ENCODE assay signal across 12 cellular contexts in the genomic region with DNA sequence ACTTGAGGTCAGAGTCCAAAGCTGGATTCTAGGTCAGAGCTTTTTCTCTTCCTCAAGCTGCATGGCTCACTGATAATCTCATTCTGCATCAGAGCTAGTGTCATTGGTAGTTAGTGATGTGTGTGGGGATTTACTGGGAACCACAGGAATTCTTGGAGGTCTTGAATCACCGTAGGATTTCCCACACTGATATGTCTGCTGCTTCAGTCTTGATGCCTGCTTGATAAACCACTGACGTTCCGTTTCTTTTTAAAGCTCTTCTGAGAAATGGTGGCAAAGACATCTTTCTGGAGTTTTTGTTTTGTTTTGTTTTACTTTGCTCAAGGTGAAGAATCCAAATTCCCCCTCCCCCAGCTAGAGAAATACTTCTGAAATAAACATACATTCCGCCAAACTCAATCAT. TPM values are rescaled to one million over a fixed set of nuclear protein-coding genes. Genes with fewer than 3 reads are reported as not detected.
DNase-seq lines count a peak whose midpoint lies in the region; ATAC-seq and TF ChIP-seq lines count a peak whose summit lies in the region.
"Had no signal": no experiment of that assay in that cellular context is flagged by ENCODE, and none has a peak within 500 bp of the region (broad histone marks: within the 10 kb centered on the region; RNA-seq: fewer than 3 reads in every experiment).

No MANE protein-coding gene starts in this region.

- TF ChIP-seq CTCF in osteocyte (IDR thresholded peaks at IDR 0.05) (no peak), spleen (IDR thresholded peaks at IDR 0.05 in 8 of 11, conservative IDR thresholded peaks at IDR 0.05 in 3 of 11) (no peak)

- H3K9me3 Mint-ChIP-seq in CD4-positive, alpha-beta memory T cell = peaks cover 0 to 11% (median 4%) of the 10 kb centered on the region in 8 donors
- no peaks in the 10 kb centered on the region for H3K9me3 Mint-ChIP-seq in activated CD8-positive, alpha-beta T cell treated with anti-CD3 and anti-CD28 coated beads, Interleukin-2, amount 10 ng/mL, durations not matched to agents 7 days and 5 days (ENCODE audit: insufficient read depth)
- H3K9me3 Mint-ChIP-seq in osteocyte (ENCODE audit: unreplicated experiment) = no peaks in the 10 kb centered on the region

- peak overlapping the region in 1 of 2 donors; percentile 12 for H3K4me3 ChIP-seq in CD4-positive, alpha-beta memory T cell (ENCODE audit: low read length in 2 of 2)
- no peak overlapping the region for H3K4me3 ChIP-seq in spleen

- H3K9me3 ChIP-seq in CD4-positive, alpha-beta memory T cell (ENCODE audit: control insufficient read depth in 1 of 2, low read length in 2 of 2) = no peaks in the 10 kb centered on the region
- peaks cover 0 to 13% (median 0%) of the 10 kb centered on the region in 8 donors for H3K9me3 ChIP-seq in spleen
- H3K9me3 ChIP-seq: neutrophil, SK-N-SH had no signal

- H3K27ac Mint-ChIP-seq in CD4-positive, alpha-beta memory T cell = peak overlapping the region; percentile 71 to 95 (median 80)
- peak overlapping the region; percentile 85 for H3K27ac Mint-ChIP-seq in activated CD8-positive, alpha-beta T cell treated with anti-CD3 and anti-CD28 coated beads, Interleukin-2, amount 10 ng/mL, durations not matched to agents 7 days and 5 days
- H3K27ac Mint-ChIP-seq in osteocyte (ENCODE audit: unreplicated experiment) = no peak overlapping the region

- TF ChIP-seq POLR2A in spleen (IDR thresholded peaks at IDR 0.05) = no peak

- no peaks in the 10 kb centered on the region for H3K36me3 ChIP-seq in CD4-positive, alpha-beta memory T cell (ENCODE audit: insufficient read depth, low read length)
- no peaks in the 10 kb centered on the region for H3K36me3 ChIP-seq in spleen
- H3K36me3 ChIP-seq: neutrophil had no signal

- H3K27me3 Mint-ChIP-seq in CD4-positive, alpha-beta memory T cell = no peaks in the 10 kb centered on the region
- no peaks in the 10 kb centered on the region for H3K27me3 Mint-ChIP-seq in activated CD8-positive, alpha-beta T cell treated with anti-CD3 and anti-CD28 coated beads, Interleukin-2, amount 10 ng/mL, durations not matched to agents 7 days and 5 days (ENCODE audit: low read depth)
- peaks cover 30% of the 10 kb centered on the region for H3K27me3 Mint-ChIP-seq in osteocyte (ENCODE audit: unreplicated experiment)

- H3K4me1 ChIP-seq in CD4-positive, alpha-beta memory T cell (ENCODE audit: insufficient read depth, low read length) = peaks cover 42% of the 10 kb centered on the region
- peaks cover 0 to 7% (median 1%) of the 10 kb centered on the region in 6 donors for H3K4me1 ChIP-seq in spleen

- no peaks in the 10 kb centered on the region for H3K27me3 ChIP-seq in CD4-positive, alpha-beta memory T cell (ENCODE audit: insufficient read depth, low read length)
- H3K27me3 ChIP-seq in spleen (replicated peaks in 1 of 7) = no peaks in the 10 kb centered on the region

- CTCF ChIA-PET in CD4-positive, alpha-beta memory T cell (lab: Charles Lee; ENCODE audit: partially characterized antibody) = interaction anchor here (0.9 to 2.5 kb wide), 11 partner anchors 10 to 162 kb away, joined by 3 to 15 read pairs (median 4); no protein-coding TSS in a partner anchor
- CTCF ChIA-PET in activated CD8-positive, alpha-beta T cell treated with anti-CD3 and anti-CD28 coated beads, Interleukin-2, amount 10 ng/mL, durations not matched to agents 7 days and 5 days (lab: Charles Lee) = interaction anchor here (0.8 to 3.0 kb wide), 12 partner anchors 8 to 87 kb away, joined by 3 to 26 read pairs (median 4); a partner anchor contains a TSS

- DNase-seq in CD4-positive, alpha-beta memory T cell = no peak
- DNase-seq in H4 (ENCODE audit: low spot score) (peak; percentile 68), kidney tubule cell (ENCODE audit: low spot score) (peak; percentile 86), head of caudate nucleus (no peak), osteocyte (ENCODE audit: extremely low spot score, unreplicated experiment) (no peak), UCSD-AML1 (lab: John Stamatoyannopoulos, UW; ENCODE audit: unreplicated experiment) (no peak), spleen (no peak)
- peak; percentile 26 for DNase-seq in activated CD8-positive, alpha-beta T cell treated with anti-CD3 and anti-CD28 coated beads, Interleukin-2, amount 10 ng/mL, durations not matched to agents 7 days and 5 days
- DNase-seq: DMS53, NCI-H2171 treated with DMSO at 0.1 percent for 48 hours, SK-N-SH had no signal

- no peaks in the 10 kb centered on the region for H3K36me3 Mint-ChIP-seq in CD4-positive, alpha-beta memory T cell
- peaks cover 10% of the 10 kb centered on the region for H3K36me3 Mint-ChIP-seq in activated CD8-positive, alpha-beta T cell treated with anti-CD3 and anti-CD28 coated beads, Interleukin-2, amount 10 ng/mL, durations not matched to agents 7 days and 5 days (ENCODE audit: low read depth)
- H3K36me3 Mint-ChIP-seq in osteocyte (ENCODE audit: unreplicated experiment) = no peaks in the 10 kb centered on the region

- peak overlapping the region; percentile 4 to 85 (median 67) for H3K4me3 Mint-ChIP-seq in CD4-positive, alpha-beta memory T cell
- peak overlapping the region; percentile 69 for H3K4me3 Mint-ChIP-seq in activated CD8-positive, alpha-beta T cell treated with anti-CD3 and anti-CD28 coated beads, Interleukin-2, amount 10 ng/mL, durations not matched to agents 7 days and 5 days
- H3K4me3 Mint-ChIP-seq in osteocyte (ENCODE audit: unreplicated experiment) = no peak overlapping the region

- peak; percentile 45 for ATAC-seq in activated CD8-positive, alpha-beta T cell treated with anti-CD3 and anti-CD28 coated beads, Interleukin-2, amount 10 ng/mL, durations not matched to agents 7 days and 5 days

- peak overlapping the region; percentile 56 for H3K27ac ChIP-seq in CD4-positive, alpha-beta memory T cell (ENCODE audit: low read depth, low read length)
- peak overlapping the region in 1 of 8 donors; percentile 22 for H3K27ac ChIP-seq in spleen
- H3K27ac ChIP-seq: neutrophil had no signal

- intact Hi-C loops in CD4-positive, alpha-beta memory T cell (cut with micrococcal nuclease) = no loop called here
- intact Hi-C loops in head of caudate nucleus (cut with DNase I) = no loop called here
- intact Hi-C loops in spleen (cut with DNase I; ENCODE audit: low total_unique reads) = no loop called here

- POLR2A ChIA-PET in CD4-positive, alpha-beta memory T cell (lab: Charles Lee; ENCODE audit: partially characterized antibody) = interaction anchor here (0.7 to 11.1 kb wide), 20 partner anchors 9 to 374 kb away, joined by 3 to 171 read pairs (median 5); a partner anchor contains a TSS
- POLR2A ChIA-PET in activated CD8-positive, alpha-beta T cell treated with anti-CD3 and anti-CD28 coated beads, Interleukin-2, amount 10 ng/mL, durations not matched to agents 7 days and 5 days (lab: Charles Lee) = interaction anchor here (0.6 to 2.7 kb wide), 10 partner anchors 11 to 105 kb away, joined by 3 to 22 read pairs (median 4); a partner anchor contains a TSS

- 62 to 72% (median 63%) methylated on average over 4 of the region's 4 CpGs for WGBS in spleen, 5 donors

- peaks cover 42 to 85% (median 58%) of the 10 kb centered on the region in 4 donors for H3K4me1 Mint-ChIP-seq in CD4-positive, alpha-beta memory T cell
- H3K4me1 Mint-ChIP-seq in activated CD8-positive, alpha-beta T cell treated with anti-CD3 and anti-CD28 coated beads, Interleukin-2, amount 10 ng/mL, durations not matched to agents 7 days and 5 days (ENCODE audit: low read depth) = peaks cover 67% of the 10 kb centered on the region
- H3K4me1 Mint-ChIP-seq in osteocyte (ENCODE audit: unreplicated experiment) = no peaks in the 10 kb centered on the region

RNA-seq across cellular contexts. Expression of a gene that starts 1.2 kb away (rescaled TPM):
- total RNA-seq in CD4-positive, alpha-beta memory T cell = not detected
- not detected for polyA plus RNA-seq in CD4-positive, alpha-beta memory T cell
- not detected in 2 replicates for total RNA-seq in H4 (2014; rRNA removed; shearing (Covaris generic))
- total RNA-seq in activated CD8-positive, alpha-beta T cell treated with anti-CD3 and anti-CD28 coated beads, Interleukin-2, amount 10 ng/mL, durations not matched to agents 7 days and 5 days = not detected
- total RNA-seq in osteocyte (not detected in 2 replicates), spleen (not detected)
- not detected for polyA plus RNA-seq in spleen
- polyA plus RNA-seq: SK-N-SH had no signal

RNA-seq across cellular contexts. Expression of a gene that starts 13.4 kb away (rescaled TPM):
- 100 to 1,000 TPM; 398 to 421 TPM for total RNA-seq in CD4-positive, alpha-beta memory T cell
- 100 to 1,000 TPM; 141 to 178 TPM for polyA plus RNA-seq in CD4-positive, alpha-beta memory T cell
- 0.02 TPM in 1 of 2 replicates, not detected in the other for total RNA-seq in H4 (2014; rRNA removed; shearing (Covaris generic))
- total RNA-seq in activated CD8-positive, alpha-beta T cell treated with anti-CD3 and anti-CD28 coated beads, Interleukin-2, amount 10 ng/mL, durations not matched to agents 7 days and 5 days = 100 to 1,000 TPM; 254 to 263 TPM
- not detected in 2 replicates for total RNA-seq in osteocyte
- 10 to 100 TPM; 34.1 to 81.1 (median 45.6) TPM for total RNA-seq in spleen
- 10 to 100 TPM in 1 of 3 donors, 1 to 10 TPM in 2; 5.6 to 12.1 (median 8.0) TPM for polyA plus RNA-seq in spleen
- polyA plus RNA-seq: SK-N-SH had no signal

RNA-seq across cellular contexts. Expression of a gene that starts 24.6 kb away (rescaled TPM):
- total RNA-seq in CD4-positive, alpha-beta memory T cell = 10 to 100 TPM; 18.9 to 20.3 TPM
- 10 to 100 TPM; 13.6 to 16.6 TPM for polyA plus RNA-seq in CD4-positive, alpha-beta memory T cell
- total RNA-seq in H4 (2014; rRNA removed; shearing (Covaris generic)) = 10.4 and 20.0 TPM in 2 replicates
- 10 to 100 TPM; 13.1 to 13.9 TPM for total RNA-seq in activated CD8-positive, alpha-beta T cell treated with anti-CD3 and anti-CD28 coated beads, Interleukin-2, amount 10 ng/mL, durations not matched to agents 7 days and 5 days
- total RNA-seq in osteocyte = 9.2 and 9.3 TPM in 2 replicates
- 10 to 100 TPM in 6 of 7 donors, 1 to 10 TPM in 1; 9.5 to 15.9 (median 14.6) TPM for total RNA-seq in spleen
- polyA plus RNA-seq in spleen = 10 to 100 TPM; 22.8 to 27.0 (median 23.5) TPM

RNA-seq across cellular contexts. Expression of a gene that starts 58.4 kb away (rescaled TPM):
- 1 to 10 TPM; 2.7 to 4.5 TPM for total RNA-seq in CD4-positive, alpha-beta memory T cell
- polyA plus RNA-seq in CD4-positive, alpha-beta memory T cell = 1 to 10 TPM; 4.9 to 8.4 TPM
- 0.02 TPM in 1 of 2 replicates, not detected in the other for total RNA-seq in H4 (2014; rRNA removed; shearing (Covaris generic))
- 10 to 100 TPM; 77.6 to 78.7 TPM for total RNA-seq in activated CD8-positive, alpha-beta T cell treated with anti-CD3 and anti-CD28 coated beads, Interleukin-2, amount 10 ng/mL, durations not matched to agents 7 days and 5 days
- 0.21 TPM in 1 of 2 replicates, not detected in the other for total RNA-seq in osteocyte
- total RNA-seq in spleen = 10 to 100 TPM; 17.2 to 37.8 (median 35.7) TPM
- 10 to 100 TPM in 2 of 3 donors, 1 to 10 TPM in 1; 7.8 to 11.5 (median 10.6) TPM for polyA plus RNA-seq in spleen

Comparison
In these comparisons a context has a peak if more than half of its experiments do, and no peak if none do; other contexts are left out.
1. DNase-seq: peak in H4 (single experiment), activated CD8-positive, alpha-beta T cell treated with anti-CD3 and anti-CD28 coated beads, Interleukin-2, amount 10 ng/mL, durations not matched to agents 7 days and 5 days (single experiment) and kidney tubule cell (single experiment); none in CD4-positive, alpha-beta memory T cell (0 of 5), head of caudate nucleus (0 of 42), osteocyte (single experiment), UCSD-AML1 (single experiment) and spleen (single experiment).
2. RNA of a gene that starts 13.4 kb away (total RNA-seq): 398 to 421 TPM in CD4-positive, alpha-beta memory T cell, 254 to 263 TPM in activated CD8-positive, alpha-beta T cell treated with anti-CD3 and anti-CD28 coated beads, Interleukin-2, amount 10 ng/mL, durations not matched to agents 7 days and 5 days and 34.1 to 81.1 TPM in spleen; 0.02 TPM in H4 and not detected in osteocyte; every median in the first group is over 10 times any median in the second.